ENCODE assay signal across 25 cellular contexts in the genomic region with DNA sequence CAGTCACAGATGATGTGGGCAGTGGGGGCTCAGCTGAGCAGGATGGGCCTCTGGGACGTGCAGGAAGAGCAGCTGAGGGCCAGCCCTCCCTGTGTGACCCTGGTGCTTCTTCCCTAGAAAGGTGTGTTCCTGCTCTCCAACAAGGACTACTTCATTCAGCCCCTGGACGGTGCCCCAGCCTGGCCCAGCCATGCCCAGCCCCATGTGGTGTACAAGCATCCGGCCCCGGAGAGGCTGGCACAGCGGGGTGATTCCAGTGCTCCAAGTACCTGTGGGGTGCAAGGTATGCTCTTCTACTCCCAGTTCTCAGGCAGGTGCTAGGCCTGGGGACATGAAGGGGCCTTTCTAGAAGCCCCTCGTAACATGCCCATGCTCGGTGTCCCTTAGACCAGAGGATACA. TPM values are rescaled to one million over a fixed set of nuclear protein-coding genes. Genes with fewer than 3 reads are reported as not detected.
"Had no signal": no experiment of that assay in that cellular context is flagged by ENCODE, and none has a peak within 500 bp of the region (broad histone marks: within the 10 kb centered on the region; RNA-seq: fewer than 3 reads in every experiment).

No MANE protein-coding gene starts in this region.

- FAIRE-seq: bronchial epithelial cell, endometrium had no signal

- H3K27me3 ChIP-seq: hepatocyte, thyroid gland had no signal

- H3K9me3 ChIP-seq: left lung, SK-N-SH, thyroid gland had no signal

- H3K9me3 Mint-ChIP-seq: activated CD4-positive, alpha-beta T cell treated with anti-CD3 and anti-CD28 coated beads, Interleukin-2, amount 10 ng/mL, durations not matched to agents 7 days and 5 days; activated T-cell treated with anti-CD3 and anti-CD28 coated beads, Interleukin-2, amount 50 U/mL, for 24 hours; activated T-helper 17 cell treated with anti-CD3 and anti-CD28 coated beads, Interleukin-2, amount 50 U/mL, for 72 hours; immature natural killer cell; memory B cell; nephron progenitor cell; stimulated activated naive CD8-positive, alpha-beta T cell treated with anti-CD3 and anti-CD28 coated beads, Interleukin-15, Interleukin-2, amounts not matched to agents 100 ng/mL and 50 ng/mL, for 24 hours had no signal

- H3K36me3 Mint-ChIP-seq: activated naive CD8-positive, alpha-beta T cell; immature natural killer cell; memory B cell had no signal

- H3K27me3 Mint-ChIP-seq: activated CD4-positive, alpha-beta T cell treated with anti-CD3 and anti-CD28 coated beads, Interleukin-2, amount 10 ng/mL, durations not matched to agents 7 days and 5 days; activated naive CD8-positive, alpha-beta T cell; activated T-cell treated with anti-CD3 and anti-CD28 coated beads, Interleukin-2, amount 50 U/mL, for 24 hours; activated T-helper 17 cell treated with anti-CD3 and anti-CD28 coated beads, Interleukin-2, amount 50 U/mL, for 72 hours; stimulated activated naive CD8-positive, alpha-beta T cell treated with anti-CD3 and anti-CD28 coated beads, Interleukin-15, Interleukin-2, amounts not matched to agents 100 ng/mL and 50 ng/mL, for 24 hours had no signal

- H3K9ac ChIP-seq: SK-N-SH had no signal

- ATAC-seq: activated CD4-positive, CD25-positive, alpha-beta regulatory T cell treated with anti-CD3 and anti-CD28 coated beads, Interleukin-2, amount 50 U/mL, for 24 hours; activated T-helper 17 cell treated with anti-CD3 and anti-CD28 coated beads, Interleukin-2, amount 50 U/mL, for 72 hours; left lung had no signal

- H3K4me2 ChIP-seq: hepatocyte, SK-N-SH had no signal

- H3K4me3 Mint-ChIP-seq: activated CD4-positive, alpha-beta T cell treated with anti-CD3 and anti-CD28 coated beads, Interleukin-2, amount 10 ng/mL, durations not matched to agents 7 days and 5 days; activated naive CD8-positive, alpha-beta T cell; activated T-cell treated with anti-CD3 and anti-CD28 coated beads, Interleukin-2, amount 50 U/mL, for 24 hours; activated T-helper 17 cell treated with anti-CD3 and anti-CD28 coated beads, Interleukin-2, amount 50 U/mL, for 72 hours; immature natural killer cell; memory B cell; nephron progenitor cell; stimulated activated naive CD8-positive, alpha-beta T cell treated with anti-CD3 and anti-CD28 coated beads, Interleukin-15, Interleukin-2, amounts not matched to agents 100 ng/mL and 50 ng/mL, for 24 hours had no signal

- H3K4me1 Mint-ChIP-seq: activated T-helper 17 cell treated with anti-CD3 and anti-CD28 coated beads, Interleukin-2, amount 50 U/mL, for 72 hours had no signal

- DNase-seq: activated CD4-positive, alpha-beta T cell treated with anti-CD3 and anti-CD28 coated beads, Interleukin-2, amount 10 ng/mL, durations not matched to agents 7 days and 5 days; activated CD8-positive, alpha-beta memory T cell treated with anti-CD3 and anti-CD28 coated beads, Interleukin-2, amount 50 U/mL, for 4 hours; activated naive CD4-positive, alpha-beta T cell; activated T-cell treated with anti-CD3 and anti-CD28 coated beads, Interleukin-2, amount 50 U/mL, for 24 hours; erythroblast; foreskin keratinocyte; immature natural killer cell; left lung; nephron progenitor cell; retina; SK-N-SH; stimulated activated CD4-positive, alpha-beta T cell treated with anti-CD3 and anti-CD28 coated beads, Interleukin-1b, Interleukin-23, amount 100 ng/mL, for 48 hours; substantia nigra; thyroid gland had no signal

- H3K27ac Mint-ChIP-seq: activated CD4-positive, alpha-beta T cell treated with anti-CD3 and anti-CD28 coated beads, Interleukin-2, amount 10 ng/mL, durations not matched to agents 7 days and 5 days; activated naive CD8-positive, alpha-beta T cell; activated T-cell treated with anti-CD3 and anti-CD28 coated beads, Interleukin-2, amount 50 U/mL, for 24 hours; activated T-helper 17 cell treated with anti-CD3 and anti-CD28 coated beads, Interleukin-2, amount 50 U/mL, for 72 hours; memory B cell; nephron progenitor cell; progenitor cell of endocrine pancreas; stimulated activated naive CD8-positive, alpha-beta T cell treated with anti-CD3 and anti-CD28 coated beads, Interleukin-15, Interleukin-2, amounts not matched to agents 100 ng/mL and 50 ng/mL, for 24 hours had no signal

- H3K27ac ChIP-seq: foreskin keratinocyte, hepatocyte, left lung, skin epidermis, thyroid gland, VCaP had no signal

- H3K36me3 ChIP-seq: left lung, thyroid gland had no signal

- H3K4me1 ChIP-seq: foreskin keratinocyte, left lung, thyroid gland had no signal

- H2AFZ ChIP-seq: hepatocyte had no signal

- H3K4me3 ChIP-seq: hepatocyte, left lung, skin epidermis, thyroid gland had no signal

- H3K79me2 ChIP-seq: hepatocyte had no signal

RNA-seq across cellular contexts. Expression of gene SAXO2, which starts 38.3 kb away (rescaled TPM):
- total RNA-seq: activated T-helper 17 cell treated with anti-CD3 and anti-CD28 coated beads, Interleukin-2, amount 50 U/mL, for 72 hours had no signal
